8 cellular contexts compared by ENCODE assay signal in the genomic region with DNA sequence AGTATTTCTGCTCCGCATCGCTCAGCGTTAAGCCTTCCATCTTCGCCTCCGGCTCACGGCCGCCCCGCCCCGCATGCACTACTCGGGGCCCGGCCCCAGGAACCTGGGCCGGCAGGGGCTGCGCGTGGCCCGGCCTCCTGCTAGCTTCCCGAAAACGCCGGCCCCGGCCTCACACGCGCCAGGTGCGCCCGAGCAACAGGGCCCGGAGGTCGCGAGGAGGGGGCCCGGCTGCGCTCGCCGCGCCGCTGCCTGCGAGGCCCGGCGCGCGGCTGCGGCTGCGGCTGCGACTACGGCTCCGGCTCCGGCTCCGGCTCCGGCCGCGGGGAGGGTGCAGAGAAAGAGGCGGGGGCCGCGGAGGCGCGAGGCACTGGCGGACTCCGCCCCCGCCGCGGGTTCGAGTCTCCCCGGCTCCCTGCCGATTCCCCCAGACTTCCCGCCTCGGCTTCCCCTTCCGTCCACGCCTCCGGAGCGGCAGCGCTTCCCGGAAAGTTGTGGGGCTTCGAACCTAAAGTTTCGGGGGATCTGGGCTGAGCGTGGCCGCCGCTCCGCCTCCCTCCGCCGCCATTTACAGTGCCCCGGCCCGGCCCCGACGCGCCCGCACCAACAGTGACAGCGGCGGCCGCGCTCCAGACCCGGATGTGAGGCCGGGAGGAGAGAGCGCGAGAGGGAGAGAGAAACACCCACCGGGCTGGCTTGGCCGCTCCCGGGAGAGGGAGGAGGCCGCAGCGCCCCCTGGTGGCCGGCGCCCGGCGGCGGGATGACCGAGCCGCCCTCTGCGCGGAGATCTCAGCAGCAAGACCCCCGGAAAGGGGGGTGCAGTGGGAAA. TPM values are rescaled to one million over a fixed set of nuclear protein-coding genes. Genes with fewer than 3 reads are reported as not detected.
DNase-seq lines count a peak whose midpoint lies in the region; ATAC-seq and TF ChIP-seq lines count a peak whose summit lies in the region.

A gene with protein sequence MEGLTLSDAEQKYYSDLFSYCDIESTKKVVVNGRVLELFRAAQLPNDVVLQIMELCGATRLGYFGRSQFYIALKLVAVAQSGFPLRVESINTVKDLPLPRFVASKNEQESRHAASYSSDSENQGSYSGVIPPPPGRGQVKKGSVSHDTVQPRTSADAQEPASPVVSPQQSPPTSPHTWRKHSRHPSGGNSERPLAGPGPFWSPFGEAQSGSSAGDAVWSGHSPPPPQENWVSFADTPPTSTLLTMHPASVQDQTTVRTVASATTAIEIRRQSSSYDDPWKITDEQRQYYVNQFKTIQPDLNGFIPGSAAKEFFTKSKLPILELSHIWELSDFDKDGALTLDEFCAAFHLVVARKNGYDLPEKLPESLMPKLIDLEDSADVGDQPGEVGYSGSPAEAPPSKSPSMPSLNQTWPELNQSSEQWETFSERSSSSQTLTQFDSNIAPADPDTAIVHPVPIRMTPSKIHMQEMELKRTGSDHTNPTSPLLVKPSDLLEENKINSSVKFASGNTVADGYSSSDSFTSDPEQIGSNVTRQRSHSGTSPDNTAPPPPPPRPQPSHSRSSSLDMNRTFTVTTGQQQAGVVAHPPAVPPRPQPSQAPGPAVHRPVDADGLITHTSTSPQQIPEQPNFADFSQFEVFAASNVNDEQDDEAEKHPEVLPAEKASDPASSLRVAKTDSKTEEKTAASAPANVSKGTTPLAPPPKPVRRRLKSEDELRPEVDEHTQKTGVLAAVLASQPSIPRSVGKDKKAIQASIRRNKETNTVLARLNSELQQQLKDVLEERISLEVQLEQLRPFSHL (minus strand): TSS at position 611 of the 826 bp plus-strand sequence. CDS start 571 bp downstream, at position 40.

- H3K36me3 ChIP-seq in endodermal cell (ENCODE audit: control insufficient read depth, insufficient read depth, low read length) = no peaks in the 10 kb centered on the region
- no peaks in the 10 kb centered on the region for H3K36me3 ChIP-seq in mesodermal cell (ENCODE audit: control insufficient read depth, insufficient read depth, low read length)

- peak within 1 kb of the TSS; percentile 62 for H3K9ac ChIP-seq in endodermal cell (ENCODE audit: extremely low read depth, low read length, poor library complexity, severe bottlenecking)

- H3K4me1 Mint-ChIP-seq in endodermal cell = peaks cover 18% of the 10 kb centered on the region

- H3K4me1 ChIP-seq in endodermal cell (ENCODE audit: control insufficient read depth, insufficient read depth, low read length) (peaks cover 3% of the 10 kb centered on the region), mesodermal cell (ENCODE audit: control insufficient read depth, insufficient read depth, low read length, poor library complexity, severe bottlenecking) (peaks cover 10% of the 10 kb centered on the region)

- H3K4me3 Mint-ChIP-seq in endodermal cell = peak within 1 kb of the TSS; percentile 76

- H3K9me3 Mint-ChIP-seq in endodermal cell = no peaks in the 10 kb centered on the region

- H3K36me3 Mint-ChIP-seq in endodermal cell (ENCODE audit: low read depth) = no peaks in the 10 kb centered on the region

- peak; percentile 100 for TF ChIP-seq CTCF in endodermal cell (conservative IDR thresholded peaks at IDR 0.05)

- peaks cover 36% of the 10 kb centered on the region for H3K27me3 Mint-ChIP-seq in endodermal cell (ENCODE audit: insufficient read depth)

- peak within 1 kb of the TSS; percentile 94 for H3K4me3 ChIP-seq in endodermal cell (ENCODE audit: low read length)
- peak within 1 kb of the TSS; percentile 90 for H3K4me3 ChIP-seq in mesodermal cell (ENCODE audit: extremely low read depth, insufficient read depth, low read length, poor library complexity, severe bottlenecking)

- H3K9me3 ChIP-seq in endodermal cell (ENCODE audit: control insufficient read depth, low read length) = no peaks in the 10 kb centered on the region
- H3K9me3 ChIP-seq in mesodermal cell (ENCODE audit: control insufficient read depth, low read length) = no peaks in the 10 kb centered on the region

- peak; percentile 92 for ATAC-seq in GM19468 (IDR thresholded peaks at IDR 0.05; ENCODE audit: extremely low read depth, unreplicated experiment)

- DNase-seq in COR-L47 (lab: John Stamatoyannopoulos, UW) (peak; percentile 68), HT-29 (ENCODE audit: low spot score) (peak; percentile 82), NOMO-1 treated with dmso at 0.1 percent for 144 hours (lab: John Stamatoyannopoulos, UW; ENCODE audit: unreplicated experiment) (peak; percentile 79), endodermal cell (peak; percentile 97)
- DNase-seq in activated CD8-positive, alpha-beta memory T cell treated with anti-CD3 and anti-CD28 coated beads, Interleukin-2, amount 50 U/mL, for 1 hour (ENCODE audit: extremely low read depth) = peak; percentile 75
- DNase-seq in stimulated activated CD8-positive, alpha-beta memory T cell treated with anti-CD3 and anti-CD28 coated beads, Interleukin-15, amount 100 ng/mL, for 4 hours (ENCODE audit: low read depth in 2 of 2) = peak; percentile 80 to 83

- peak within 1 kb of the TSS; percentile 91 for H3K27ac Mint-ChIP-seq in endodermal cell

- peak within 1 kb of the TSS; percentile 62 for H3K27ac ChIP-seq in endodermal cell (ENCODE audit: low read depth, low read length)
- H3K27ac ChIP-seq in mesodermal cell (ENCODE audit: low read depth, low read length, severe bottlenecking) = peak within 1 kb of the TSS; percentile 70

- 0 to 1% methylated on average over 22 to 105 of the region's 105 CpGs for WGBS in endodermal cell (ENCODE audit: insufficient coverage in 1 of 2, insufficient read length in 1 of 2), 2 experiments
- 0 to 1% methylated on average over 58 to 67 of the region's 105 CpGs for WGBS in mesodermal cell (ENCODE audit: insufficient coverage in 2 of 2), 2 experiments

- H3K27me3 ChIP-seq in endodermal cell (ENCODE audit: control insufficient read depth, insufficient read depth, low read length, poor library complexity, severe bottlenecking) = peaks cover 24% of the 10 kb centered on the region

RNA-seq across cellular contexts. Expression of the gene that starts here (rescaled TPM):
- total RNA-seq in HT-29 (2014; rRNA removed; shearing (Covaris generic)) = 22.1 and 24.7 TPM in 2 replicates
- 10 to 100 TPM; 33.0 to 34.1 TPM for total RNA-seq in endodermal cell
- 57.1 TPM for polyA plus RNA-seq in endodermal cell (2013, experiment 1 of 2)
- 56.3 TPM for polyA plus RNA-seq in endodermal cell (2013, experiment 2 of 2)
- 54.6 TPM for polyA plus RNA-seq in mesodermal cell (2013, experiment 1 of 2)
- polyA plus RNA-seq in mesodermal cell (2013, experiment 2 of 2) = 52.9 TPM

Comparison
In these comparisons a context has a peak if more than half of its experiments do, and no peak if none do; other contexts are left out.
1. Peak in every context shown above with its lines: DNase-seq, ATAC-seq, H3K4me3 ChIP-seq and H3K27ac ChIP-seq.